Comparison of ENCODE assay signal across 1 cellular context in the genomic region with DNA sequence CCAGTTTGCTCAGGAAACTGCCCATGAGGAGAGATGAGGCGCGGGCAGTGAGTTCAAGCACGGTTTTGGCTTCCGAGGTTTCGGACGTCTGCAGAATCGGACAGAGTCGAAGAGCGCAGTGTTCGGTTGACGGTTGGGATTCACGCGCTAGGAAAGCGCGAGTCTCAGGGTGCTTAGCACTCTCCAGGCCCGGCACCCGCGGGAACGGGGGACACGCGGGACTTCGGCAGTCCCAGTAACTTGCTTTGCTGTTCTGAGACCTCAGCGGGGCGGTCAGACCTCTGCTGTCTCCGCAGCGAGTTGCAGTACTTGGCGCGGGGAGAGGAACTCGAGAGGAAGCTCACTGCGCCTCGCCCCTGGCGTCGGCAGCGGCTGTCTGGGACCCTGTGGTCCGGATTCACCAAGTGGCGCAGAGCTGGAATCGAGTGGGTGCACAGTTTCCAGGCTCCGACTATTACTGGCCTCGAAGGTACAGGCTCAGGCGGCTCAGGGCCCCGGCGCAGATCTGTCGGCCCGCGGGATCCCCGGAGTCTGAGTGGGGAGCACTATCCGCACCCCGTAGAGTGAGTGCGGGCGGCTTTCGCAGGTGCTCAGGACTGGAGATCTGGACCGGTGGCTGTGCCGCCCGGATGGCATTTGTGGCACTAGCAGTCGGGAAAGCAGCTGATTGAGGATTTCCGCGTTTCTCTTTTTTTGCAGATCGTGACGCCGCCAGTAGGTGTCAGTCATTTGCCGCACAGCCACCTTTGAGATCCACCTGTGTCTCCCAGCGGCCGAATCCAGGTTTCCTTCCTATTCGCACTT.
TF ChIP-seq lines count a peak whose summit lies in the region.

POM121L2 (minus strand) TSS at position 128 of the 804 bp plus-strand sequence; CDS start at position 25, 103 bp downstream.

TF ChIP-seq in HepG2, 621 proteins besides CTCF, POLR2A, EP300 and RAD21 (continued from another document and continues in another):
- TF ChIP-seq, protein P1, sequence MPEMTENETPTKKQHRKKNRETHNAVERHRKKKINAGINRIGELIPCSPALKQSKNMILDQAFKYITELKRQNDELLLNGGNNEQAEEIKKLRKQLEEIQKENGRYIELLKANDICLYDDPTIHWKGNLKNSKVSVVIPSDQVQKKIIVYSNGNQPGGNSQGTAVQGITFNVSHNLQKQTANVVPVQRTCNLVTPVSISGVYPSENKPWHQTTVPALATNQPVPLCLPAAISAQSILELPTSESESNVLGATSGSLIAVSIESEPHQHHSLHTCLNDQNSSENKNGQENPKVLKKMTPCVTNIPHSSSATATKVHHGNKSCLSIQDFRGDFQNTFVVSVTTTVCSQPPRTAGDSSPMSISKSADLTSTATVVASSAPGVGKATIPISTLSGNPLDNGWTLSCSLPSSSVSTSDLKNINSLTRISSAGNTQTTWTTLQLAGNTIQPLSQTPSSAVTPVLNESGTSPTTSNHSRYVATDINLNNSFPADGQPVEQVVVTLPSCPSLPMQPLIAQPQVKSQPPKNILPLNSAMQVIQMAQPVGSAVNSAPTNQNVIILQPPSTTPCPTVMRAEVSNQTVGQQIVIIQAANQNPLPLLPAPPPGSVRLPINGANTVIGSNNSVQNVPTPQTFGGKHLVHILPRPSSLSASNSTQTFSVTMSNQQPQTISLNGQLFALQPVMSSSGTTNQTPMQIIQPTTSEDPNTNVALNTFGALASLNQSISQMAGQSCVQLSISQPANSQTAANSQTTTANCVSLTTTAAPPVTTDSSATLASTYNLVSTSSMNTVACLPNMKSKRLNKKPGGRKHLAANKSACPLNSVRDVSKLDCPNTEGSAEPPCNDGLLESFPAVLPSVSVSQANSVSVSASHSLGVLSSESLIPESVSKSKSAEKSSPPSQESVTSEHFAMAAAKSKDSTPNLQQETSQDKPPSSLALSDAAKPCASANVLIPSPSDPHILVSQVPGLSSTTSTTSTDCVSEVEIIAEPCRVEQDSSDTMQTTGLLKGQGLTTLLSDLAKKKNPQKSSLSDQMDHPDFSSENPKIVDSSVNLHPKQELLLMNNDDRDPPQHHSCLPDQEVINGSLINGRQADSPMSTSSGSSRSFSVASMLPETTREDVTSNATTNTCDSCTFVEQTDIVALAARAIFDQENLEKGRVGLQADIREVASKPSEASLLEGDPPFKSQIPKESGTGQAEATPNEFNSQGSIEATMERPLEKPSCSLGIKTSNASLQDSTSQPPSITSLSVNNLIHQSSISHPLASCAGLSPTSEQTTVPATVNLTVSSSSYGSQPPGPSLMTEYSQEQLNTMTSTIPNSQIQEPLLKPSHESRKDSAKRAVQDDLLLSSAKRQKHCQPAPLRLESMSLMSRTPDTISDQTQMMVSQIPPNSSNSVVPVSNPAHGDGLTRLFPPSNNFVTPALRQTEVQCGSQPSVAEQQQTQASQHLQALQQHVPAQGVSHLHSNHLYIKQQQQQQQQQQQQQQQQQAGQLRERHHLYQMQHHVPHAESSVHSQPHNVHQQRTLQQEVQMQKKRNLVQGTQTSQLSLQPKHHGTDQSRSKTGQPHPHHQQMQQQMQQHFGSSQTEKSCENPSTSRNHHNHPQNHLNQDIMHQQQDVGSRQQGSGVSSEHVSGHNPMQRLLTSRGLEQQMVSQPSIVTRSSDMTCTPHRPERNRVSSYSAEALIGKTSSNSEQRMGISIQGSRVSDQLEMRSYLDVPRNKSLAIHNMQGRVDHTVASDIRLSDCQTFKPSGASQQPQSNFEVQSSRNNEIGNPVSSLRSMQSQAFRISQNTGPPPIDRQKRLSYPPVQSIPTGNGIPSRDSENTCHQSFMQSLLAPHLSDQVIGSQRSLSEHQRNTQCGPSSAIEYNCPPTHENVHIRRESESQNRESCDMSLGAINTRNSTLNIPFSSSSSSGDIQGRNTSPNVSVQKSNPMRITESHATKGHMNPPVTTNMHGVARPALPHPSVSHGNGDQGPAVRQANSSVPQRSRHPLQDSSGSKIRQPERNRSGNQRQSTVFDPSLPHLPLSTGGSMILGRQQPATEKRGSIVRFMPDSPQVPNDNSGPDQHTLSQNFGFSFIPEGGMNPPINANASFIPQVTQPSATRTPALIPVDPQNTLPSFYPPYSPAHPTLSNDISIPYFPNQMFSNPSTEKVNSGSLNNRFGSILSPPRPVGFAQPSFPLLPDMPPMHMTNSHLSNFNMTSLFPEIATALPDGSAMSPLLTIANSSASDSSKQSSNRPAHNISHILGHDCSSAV (CRISPR knock-in tag; IDR thresholded peaks at IDR 0.05; ENCODE audit: borderline replicate concordance), result no peak
- TF ChIP-seq ZNF350 (CRISPR knock-in tag; IDR thresholded peaks at IDR 0.05; ENCODE audit: borderline replicate concordance, low read depth), result peak; percentile 59; the same call in 1 of the 2 replicates
- peak; percentile 51; the same call in 1 of the 2 replicates for TF ChIP-seq HNRNPL (IDR thresholded peaks at IDR 0.05; ENCODE audit: low read depth, low read length)
- TF ChIP-seq ZMYM4 (CRISPR knock-in tag; IDR thresholded peaks at IDR 0.05), result peak; percentile 72
- peak; percentile 60; the same call in 1 of the 2 replicates for TF ChIP-seq ZNF343 (CRISPR knock-in tag; IDR thresholded peaks at IDR 0.05)
- TF ChIP-seq HMG20A (CRISPR knock-in tag; IDR thresholded peaks at IDR 0.05; ENCODE audit: borderline replicate concordance), result no peak
- 0 out of 2 replicates have a peak, but pooled peaks have one; percentile 71 for TF ChIP-seq PAWR (CRISPR knock-in tag; IDR thresholded peaks at IDR 0.05; ENCODE audit: borderline replicate concordance)
- no peak for TF ChIP-seq CEBPG (CRISPR knock-in tag; IDR thresholded peaks at IDR 0.05)
- TF ChIP-seq ZBTB7A (CRISPR knock-in tag; IDR thresholded peaks at IDR 0.05), result no peak
- TF ChIP-seq ZNF614 (CRISPR knock-in tag; IDR thresholded peaks at IDR 0.05; ENCODE audit: borderline replicate concordance), result peak; percentile 60; the same call in 1 of the 2 replicates
- 0 out of 2 replicates have a peak, but pooled peaks have one; percentile 30 for TF ChIP-seq ZNF770 (CRISPR knock-in tag; IDR thresholded peaks at IDR 0.05)
- TF ChIP-seq DNMT1 (CRISPR knock-in tag; IDR thresholded peaks at IDR 0.05), result peak; percentile 52; the same call in 1 of the 2 replicates
- TF ChIP-seq, protein P2, sequence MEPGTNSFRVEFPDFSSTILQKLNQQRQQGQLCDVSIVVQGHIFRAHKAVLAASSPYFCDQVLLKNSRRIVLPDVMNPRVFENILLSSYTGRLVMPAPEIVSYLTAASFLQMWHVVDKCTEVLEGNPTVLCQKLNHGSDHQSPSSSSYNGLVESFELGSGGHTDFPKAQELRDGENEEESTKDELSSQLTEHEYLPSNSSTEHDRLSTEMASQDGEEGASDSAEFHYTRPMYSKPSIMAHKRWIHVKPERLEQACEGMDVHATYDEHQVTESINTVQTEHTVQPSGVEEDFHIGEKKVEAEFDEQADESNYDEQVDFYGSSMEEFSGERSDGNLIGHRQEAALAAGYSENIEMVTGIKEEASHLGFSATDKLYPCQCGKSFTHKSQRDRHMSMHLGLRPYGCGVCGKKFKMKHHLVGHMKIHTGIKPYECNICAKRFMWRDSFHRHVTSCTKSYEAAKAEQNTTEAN (CRISPR knock-in tag; conservative IDR thresholded peaks at IDR 0.05), result no peak
- TF ChIP-seq ZNF234 (CRISPR knock-in tag; conservative IDR thresholded peaks at IDR 0.05), result no peak
- TF ChIP-seq ASH2L (IDR thresholded peaks at IDR 0.05; ENCODE audit: insufficient read length, low read depth, low read length), result peak; percentile 43
- no peak for TF ChIP-seq KAT2B (IDR thresholded peaks at IDR 0.05; ENCODE audit: borderline replicate concordance, low read depth, low read length)
- peak; percentile 68; the same call in 1 of the 2 replicates for TF ChIP-seq KMT2A (CRISPR knock-in tag; IDR thresholded peaks at IDR 0.05)
- TF ChIP-seq DMTF1 (CRISPR knock-in tag; IDR thresholded peaks at IDR 0.05), result 0 out of 2 replicates have a peak, but pooled peaks have one; percentile 30
- TF ChIP-seq GABPB1 (CRISPR knock-in tag; IDR thresholded peaks at IDR 0.05), result peak; percentile 57
- TF ChIP-seq ZNF335 (CRISPR knock-in tag; IDR thresholded peaks at IDR 0.05), result 0 out of 2 replicates have a peak, but pooled peaks have one; percentile 39
- TF ChIP-seq ZNF766 (CRISPR knock-in tag; IDR thresholded peaks at IDR 0.05; ENCODE audit: borderline replicate concordance), result 0 out of 2 replicates have a peak, but pooled peaks have one; percentile 20
- TF ChIP-seq ZNF124 (CRISPR knock-in tag; IDR thresholded peaks at IDR 0.05), result peak; percentile 65; the same call in 1 of the 2 replicates
- peak; percentile 39 for TF ChIP-seq HDAC1 (CRISPR knock-in tag; IDR thresholded peaks at IDR 0.05)
- peak; percentile 65 for TF ChIP-seq U2AF1 (optimal IDR thresholded peaks at IDR 0.05; ENCODE audit: low read depth, low read length)
- TF ChIP-seq STAG1 (CRISPR knock-in tag; IDR thresholded peaks at IDR 0.05), result peak; percentile 94
- TF ChIP-seq, protein P3, sequence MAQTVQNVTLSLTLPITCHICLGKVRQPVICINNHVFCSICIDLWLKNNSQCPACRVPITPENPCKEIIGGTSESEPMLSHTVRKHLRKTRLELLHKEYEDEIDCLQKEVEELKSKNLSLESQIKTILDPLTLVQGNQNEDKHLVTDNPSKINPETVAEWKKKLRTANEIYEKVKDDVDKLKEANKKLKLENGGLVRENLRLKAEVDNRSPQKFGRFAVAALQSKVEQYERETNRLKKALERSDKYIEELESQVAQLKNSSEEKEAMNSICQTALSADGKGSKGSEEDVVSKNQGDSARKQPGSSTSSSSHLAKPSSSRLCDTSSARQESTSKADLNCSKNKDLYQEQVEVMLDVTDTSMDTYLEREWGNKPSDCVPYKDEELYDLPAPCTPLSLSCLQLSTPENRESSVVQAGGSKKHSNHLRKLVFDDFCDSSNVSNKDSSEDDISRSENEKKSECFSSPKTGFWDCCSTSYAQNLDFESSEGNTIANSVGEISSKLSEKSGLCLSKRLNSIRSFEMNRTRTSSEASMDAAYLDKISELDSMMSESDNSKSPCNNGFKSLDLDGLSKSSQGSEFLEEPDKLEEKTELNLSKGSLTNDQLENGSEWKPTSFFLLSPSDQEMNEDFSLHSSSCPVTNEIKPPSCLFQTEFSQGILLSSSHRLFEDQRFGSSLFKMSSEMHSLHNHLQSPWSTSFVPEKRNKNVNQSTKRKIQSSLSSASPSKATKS (CRISPR knock-in tag; IDR thresholded peaks at IDR 0.05), result peak; percentile 60; the same call in 1 of the 2 replicates
- TF ChIP-seq, protein P4, sequence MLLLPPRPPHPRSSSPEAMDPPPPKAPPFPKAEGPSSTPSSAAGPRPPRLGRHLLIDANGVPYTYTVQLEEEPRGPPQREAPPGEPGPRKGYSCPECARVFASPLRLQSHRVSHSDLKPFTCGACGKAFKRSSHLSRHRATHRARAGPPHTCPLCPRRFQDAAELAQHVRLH (CRISPR knock-in tag; IDR thresholded peaks at IDR 0.05; ENCODE audit: borderline replicate concordance, low read depth), result 0 out of 2 replicates have a peak, but pooled peaks have one; percentile 69
- no peak for TF ChIP-seq NR2F6 (IDR thresholded peaks at IDR 0.05)
- TF ChIP-seq NR2F6 (CRISPR knock-in tag; IDR thresholded peaks at IDR 0.05), result no peak
- TF ChIP-seq, protein P5, sequence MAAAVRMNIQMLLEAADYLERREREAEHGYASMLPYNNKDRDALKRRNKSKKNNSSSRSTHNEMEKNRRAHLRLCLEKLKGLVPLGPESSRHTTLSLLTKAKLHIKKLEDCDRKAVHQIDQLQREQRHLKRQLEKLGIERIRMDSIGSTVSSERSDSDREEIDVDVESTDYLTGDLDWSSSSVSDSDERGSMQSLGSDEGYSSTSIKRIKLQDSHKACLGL (CRISPR knock-in tag; IDR thresholded peaks at IDR 0.05), result peak; percentile 25; the same call in 1 of the 2 replicates
- TF ChIP-seq CBX2 (IDR thresholded peaks at IDR 0.05; ENCODE audit: low read depth, low read length), result no peak
- 0 out of 2 replicates have a peak, but pooled peaks have one; percentile 48 for TF ChIP-seq CBX2 (CRISPR knock-in tag; IDR thresholded peaks at IDR 0.05; ENCODE audit: low read depth)
- TF ChIP-seq GLI4 (CRISPR knock-in tag; IDR thresholded peaks at IDR 0.05; ENCODE audit: borderline replicate concordance), result no peak
- 0 out of 2 replicates have a peak, but pooled peaks have one; percentile 56 for TF ChIP-seq ZNF839 (CRISPR knock-in tag; IDR thresholded peaks at IDR 0.05; ENCODE audit: borderline replicate concordance)
- TF ChIP-seq MIXL1 (CRISPR knock-in tag; IDR thresholded peaks at IDR 0.05), result peak; percentile 51; the same call in 1 of the 2 replicates
- 0 out of 2 replicates have a peak, but pooled peaks have one; percentile 72 for TF ChIP-seq CAMTA2 (CRISPR knock-in tag; IDR thresholded peaks at IDR 0.05; ENCODE audit: borderline replicate concordance)
- 0 out of 2 replicates have a peak, but pooled peaks have one; percentile 16 for TF ChIP-seq ZNF274 (CRISPR knock-in tag; IDR thresholded peaks at IDR 0.05)
- no peak for TF ChIP-seq TOPORS (CRISPR knock-in tag; IDR thresholded peaks at IDR 0.05)
